In the genomic region with DNA sequence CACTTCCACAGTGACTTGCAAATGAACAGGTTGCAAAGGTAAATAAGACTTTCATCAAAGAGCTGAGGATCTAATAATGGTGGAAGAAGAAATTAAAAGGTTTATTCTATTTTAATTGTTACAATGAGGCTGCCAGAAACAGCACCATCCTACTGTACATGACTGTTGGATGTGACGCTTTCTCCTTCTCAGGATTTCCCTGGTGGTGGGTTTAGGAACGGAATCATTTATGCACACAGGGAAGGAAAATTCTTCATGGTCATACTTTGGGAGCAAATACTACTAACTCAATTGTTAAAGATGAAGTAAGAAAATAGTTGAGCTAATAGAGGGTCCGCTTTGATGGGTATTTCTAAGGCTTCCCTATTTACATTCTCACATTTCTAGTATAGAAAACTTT, we compare ENCODE assay signal across 2 cellular contexts.
TF ChIP-seq lines count a peak whose summit lies in the region.

No MANE protein-coding gene starts in this region.

TF ChIP-seq in SK-N-SH, 30 proteins besides CTCF, POLR2A, EP300 and RAD21 (continued from another document):
- TF ChIP-seq, protein P1, sequence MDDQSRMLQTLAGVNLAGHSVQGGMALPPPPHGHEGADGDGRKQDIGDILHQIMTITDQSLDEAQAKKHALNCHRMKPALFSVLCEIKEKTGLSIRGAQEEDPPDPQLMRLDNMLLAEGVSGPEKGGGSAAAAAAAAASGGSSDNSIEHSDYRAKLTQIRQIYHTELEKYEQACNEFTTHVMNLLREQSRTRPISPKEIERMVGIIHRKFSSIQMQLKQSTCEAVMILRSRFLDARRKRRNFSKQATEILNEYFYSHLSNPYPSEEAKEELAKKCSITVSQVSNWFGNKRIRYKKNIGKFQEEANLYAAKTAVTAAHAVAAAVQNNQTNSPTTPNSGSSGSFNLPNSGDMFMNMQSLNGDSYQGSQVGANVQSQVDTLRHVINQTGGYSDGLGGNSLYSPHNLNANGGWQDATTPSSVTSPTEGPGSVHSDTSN (IDR thresholded peaks at IDR 0.05), result no peak
- TF ChIP-seq FOXM1 (IDR thresholded peaks at IDR 0.05; ENCODE audit: low read depth), result no peak
- TF ChIP-seq TCF12 (IDR thresholded peaks at IDR 0.05), result no peak
- no peak for TF ChIP-seq YY1 (IDR thresholded peaks at IDR 0.05; ENCODE audit: low read depth)
- TF ChIP-seq RFX5 (IDR thresholded peaks at IDR 0.05; ENCODE audit: low read length), result no peak
- TF ChIP-seq, protein P2, sequence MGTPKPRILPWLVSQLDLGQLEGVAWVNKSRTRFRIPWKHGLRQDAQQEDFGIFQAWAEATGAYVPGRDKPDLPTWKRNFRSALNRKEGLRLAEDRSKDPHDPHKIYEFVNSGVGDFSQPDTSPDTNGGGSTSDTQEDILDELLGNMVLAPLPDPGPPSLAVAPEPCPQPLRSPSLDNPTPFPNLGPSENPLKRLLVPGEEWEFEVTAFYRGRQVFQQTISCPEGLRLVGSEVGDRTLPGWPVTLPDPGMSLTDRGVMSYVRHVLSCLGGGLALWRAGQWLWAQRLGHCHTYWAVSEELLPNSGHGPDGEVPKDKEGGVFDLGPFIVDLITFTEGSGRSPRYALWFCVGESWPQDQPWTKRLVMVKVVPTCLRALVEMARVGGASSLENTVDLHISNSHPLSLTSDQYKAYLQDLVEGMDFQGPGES (IDR thresholded peaks at IDR 0.05; ENCODE audit: low read depth, low read length), result no peak
- no peak for TF ChIP-seq MEF2A (IDR thresholded peaks at IDR 0.05; ENCODE audit: borderline replicate concordance, low read depth)
- no peak for TF ChIP-seq CHD2 (IDR thresholded peaks at IDR 0.05; ENCODE audit: low read length, partially characterized antibody)
- TF ChIP-seq EZH2phosphoT487 (IDR thresholded peaks at IDR 0.05; ENCODE audit: borderline replicate concordance, low read depth), result no peak
- TF ChIP-seq, protein P3, sequence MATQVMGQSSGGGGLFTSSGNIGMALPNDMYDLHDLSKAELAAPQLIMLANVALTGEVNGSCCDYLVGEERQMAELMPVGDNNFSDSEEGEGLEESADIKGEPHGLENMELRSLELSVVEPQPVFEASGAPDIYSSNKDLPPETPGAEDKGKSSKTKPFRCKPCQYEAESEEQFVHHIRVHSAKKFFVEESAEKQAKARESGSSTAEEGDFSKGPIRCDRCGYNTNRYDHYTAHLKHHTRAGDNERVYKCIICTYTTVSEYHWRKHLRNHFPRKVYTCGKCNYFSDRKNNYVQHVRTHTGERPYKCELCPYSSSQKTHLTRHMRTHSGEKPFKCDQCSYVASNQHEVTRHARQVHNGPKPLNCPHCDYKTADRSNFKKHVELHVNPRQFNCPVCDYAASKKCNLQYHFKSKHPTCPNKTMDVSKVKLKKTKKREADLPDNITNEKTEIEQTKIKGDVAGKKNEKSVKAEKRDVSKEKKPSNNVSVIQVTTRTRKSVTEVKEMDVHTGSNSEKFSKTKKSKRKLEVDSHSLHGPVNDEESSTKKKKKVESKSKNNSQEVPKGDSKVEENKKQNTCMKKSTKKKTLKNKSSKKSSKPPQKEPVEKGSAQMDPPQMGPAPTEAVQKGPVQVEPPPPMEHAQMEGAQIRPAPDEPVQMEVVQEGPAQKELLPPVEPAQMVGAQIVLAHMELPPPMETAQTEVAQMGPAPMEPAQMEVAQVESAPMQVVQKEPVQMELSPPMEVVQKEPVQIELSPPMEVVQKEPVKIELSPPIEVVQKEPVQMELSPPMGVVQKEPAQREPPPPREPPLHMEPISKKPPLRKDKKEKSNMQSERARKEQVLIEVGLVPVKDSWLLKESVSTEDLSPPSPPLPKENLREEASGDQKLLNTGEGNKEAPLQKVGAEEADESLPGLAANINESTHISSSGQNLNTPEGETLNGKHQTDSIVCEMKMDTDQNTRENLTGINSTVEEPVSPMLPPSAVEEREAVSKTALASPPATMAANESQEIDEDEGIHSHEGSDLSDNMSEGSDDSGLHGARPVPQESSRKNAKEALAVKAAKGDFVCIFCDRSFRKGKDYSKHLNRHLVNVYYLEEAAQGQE (IDR thresholded peaks at IDR 0.05; ENCODE audit: low read depth, low read length), result no peak
- TF ChIP-seq JUND (IDR thresholded peaks at IDR 0.05), result no peak
- TF ChIP-seq, protein P4, sequence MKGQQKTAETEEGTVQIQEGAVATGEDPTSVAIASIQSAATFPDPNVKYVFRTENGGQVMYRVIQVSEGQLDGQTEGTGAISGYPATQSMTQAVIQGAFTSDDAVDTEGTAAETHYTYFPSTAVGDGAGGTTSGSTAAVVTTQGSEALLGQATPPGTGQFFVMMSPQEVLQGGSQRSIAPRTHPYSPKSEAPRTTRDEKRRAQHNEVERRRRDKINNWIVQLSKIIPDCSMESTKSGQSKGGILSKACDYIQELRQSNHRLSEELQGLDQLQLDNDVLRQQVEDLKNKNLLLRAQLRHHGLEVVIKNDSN (IDR thresholded peaks at IDR 0.05; ENCODE audit: borderline replicate concordance, low read depth), result no peak
- TF ChIP-seq FOSL2 (IDR thresholded peaks at IDR 0.05; ENCODE audit: borderline replicate concordance, low read depth), result no peak
- TF ChIP-seq, protein P5, sequence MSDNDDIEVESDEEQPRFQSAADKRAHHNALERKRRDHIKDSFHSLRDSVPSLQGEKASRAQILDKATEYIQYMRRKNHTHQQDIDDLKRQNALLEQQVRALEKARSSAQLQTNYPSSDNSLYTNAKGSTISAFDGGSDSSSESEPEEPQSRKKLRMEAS (IDR thresholded peaks at IDR 0.05; ENCODE audit: low read depth), result no peak
- TF ChIP-seq FOXJ3 (CRISPR knock-in tag; IDR thresholded peaks at IDR 0.05), result no peak
- no peak for TF ChIP-seq GABPA (IDR thresholded peaks at IDR 0.05; ENCODE audit: low read depth)

TF ChIP-seq in SK-N-SH treated with all-trans-retinoic acid at 6 μM for 48 hours, 23 proteins besides CTCF, POLR2A, EP300 and RAD21 (continued from another document):
- TF ChIP-seq, protein P6, sequence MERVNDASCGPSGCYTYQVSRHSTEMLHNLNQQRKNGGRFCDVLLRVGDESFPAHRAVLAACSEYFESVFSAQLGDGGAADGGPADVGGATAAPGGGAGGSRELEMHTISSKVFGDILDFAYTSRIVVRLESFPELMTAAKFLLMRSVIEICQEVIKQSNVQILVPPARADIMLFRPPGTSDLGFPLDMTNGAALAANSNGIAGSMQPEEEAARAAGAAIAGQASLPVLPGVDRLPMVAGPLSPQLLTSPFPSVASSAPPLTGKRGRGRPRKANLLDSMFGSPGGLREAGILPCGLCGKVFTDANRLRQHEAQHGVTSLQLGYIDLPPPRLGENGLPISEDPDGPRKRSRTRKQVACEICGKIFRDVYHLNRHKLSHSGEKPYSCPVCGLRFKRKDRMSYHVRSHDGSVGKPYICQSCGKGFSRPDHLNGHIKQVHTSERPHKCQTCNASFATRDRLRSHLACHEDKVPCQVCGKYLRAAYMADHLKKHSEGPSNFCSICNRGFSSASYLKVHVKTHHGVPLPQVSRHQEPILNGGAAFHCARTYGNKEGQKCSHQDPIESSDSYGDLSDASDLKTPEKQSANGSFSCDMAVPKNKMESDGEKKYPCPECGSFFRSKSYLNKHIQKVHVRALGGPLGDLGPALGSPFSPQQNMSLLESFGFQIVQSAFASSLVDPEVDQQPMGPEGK (CRISPR knock-in tag; IDR thresholded peaks at IDR 0.05; ENCODE audit: borderline replicate concordance), result no peak
- TF ChIP-seq ZC3H10 (CRISPR knock-in tag; IDR thresholded peaks at IDR 0.05) (no peak), ARNTL (CRISPR knock-in tag; IDR thresholded peaks at IDR 0.05; ENCODE audit: borderline replicate concordance, low read depth) (no peak), BACH2 (CRISPR knock-in tag; IDR thresholded peaks at IDR 0.05; ENCODE audit: borderline replicate concordance) (no peak), ZNF70 (CRISPR knock-in tag; IDR thresholded peaks at IDR 0.05) (no peak)
